ENCODE assay signal across 31 cellular contexts in the genomic region with DNA sequence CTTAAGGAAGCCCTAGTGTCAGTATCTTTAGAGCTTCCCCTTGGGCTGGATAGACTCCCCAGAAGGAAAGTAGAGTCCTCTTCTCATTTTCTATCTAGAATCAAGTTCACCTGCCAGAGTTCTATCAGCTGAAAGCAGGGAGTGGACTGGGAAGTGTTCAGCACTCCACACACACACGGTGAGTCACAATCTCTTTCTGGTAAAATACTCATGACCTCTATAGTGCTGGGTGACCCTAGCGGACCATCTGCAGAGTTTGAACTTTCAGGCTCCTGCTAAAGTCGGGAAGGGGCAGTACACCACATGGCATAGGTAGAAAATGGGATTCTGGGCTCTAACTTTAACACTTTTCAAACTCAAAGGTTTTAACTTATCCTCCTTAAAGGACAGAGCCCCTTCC. TPM values are rescaled to one million over a fixed set of nuclear protein-coding genes. Genes with fewer than 3 reads are reported as not detected.
A peak's percentile ranks its signal among the peaks of the same experiment; 100 is the strongest.
DNase-seq lines count a peak whose midpoint lies in the region; ATAC-seq and TF ChIP-seq lines count a peak whose summit lies in the region.
"Had no signal": no experiment of that assay in that cellular context is flagged by ENCODE, and none has a peak within 500 bp of the region (broad histone marks: within the 10 kb centered on the region; RNA-seq: fewer than 3 reads in every experiment).

No MANE protein-coding gene starts in this region.

- peaks cover 42% of the 10 kb centered on the region for H3K4me1 ChIP-seq in left ventricle myocardium inferior
- no peaks in the 10 kb centered on the region for H3K4me1 ChIP-seq in mesendoderm (ENCODE audit: control insufficient read depth, low read depth, low read length)
- H3K4me1 ChIP-seq: left lung, Peyer's patch, sigmoid colon, tibial artery had no signal

- no peak overlapping the region for H3K4me2 ChIP-seq in mesendoderm (ENCODE audit: low read length)

- peaks cover 74% of the 10 kb centered on the region for H3K36me3 ChIP-seq in left ventricle myocardium inferior
- peaks cover 22% of the 10 kb centered on the region for H3K36me3 ChIP-seq in H7 (replicated peaks; ENCODE audit: control insufficient read depth, insufficient read depth, low read length)
- peaks cover 13% of the 10 kb centered on the region for H3K36me3 ChIP-seq in mesendoderm (ENCODE audit: control insufficient read depth, insufficient read depth, low read length)

- peak overlapping the region; percentile 68 for H3K27ac ChIP-seq in left ventricle myocardium inferior (replicated peaks)
- H3K27ac ChIP-seq in mesendoderm (ENCODE audit: low read depth, low read length) = no peak overlapping the region
- H3K27ac ChIP-seq: esophagus muscularis mucosa, left lung, neutrophil, Peyer's patch, sigmoid colon, tibial artery had no signal

- no peaks in the 10 kb centered on the region for H3K79me2 ChIP-seq in mesendoderm (ENCODE audit: control insufficient read depth, insufficient read depth, low read length)

- peaks cover 2% of the 10 kb centered on the region for H3K79me1 ChIP-seq in mesendoderm (ENCODE audit: low read length)

- no peak overlapping the region for H3K18ac ChIP-seq in mesendoderm (ENCODE audit: low read length)

- no peak overlapping the region for H2BK15ac ChIP-seq in mesendoderm (replicated peaks; ENCODE audit: low read depth)

- H2BK120ac ChIP-seq in mesendoderm (ENCODE audit: low read depth, low read length) = no peak overlapping the region

- H3K56ac ChIP-seq in mesendoderm (ENCODE audit: low read length) = no peak overlapping the region

- WGBS in mesendoderm (ENCODE audit: extremely low coverage, insufficient coverage, low lambda C conversion rate) = no CpG with 5 or more reads among the region's 3 CpGs

- no peak overlapping the region for H3K23ac ChIP-seq in mesendoderm (ENCODE audit: low read length)

- H3K27me3 ChIP-seq in left ventricle myocardium inferior (ENCODE audit: low read depth) (no peaks in the 10 kb centered on the region), H7 (ENCODE audit: control insufficient read depth, insufficient read depth, low read length) (no peaks in the 10 kb centered on the region), mesendoderm (ENCODE audit: insufficient read depth, low read length, poor library complexity) (no peaks in the 10 kb centered on the region)
- H3K27me3 ChIP-seq: esophagus muscularis mucosa, left lung, neutrophil, Peyer's patch, sigmoid colon, tibial artery had no signal

- H4K5ac ChIP-seq in mesendoderm (ENCODE audit: low read length) = no peak overlapping the region

- H2AK5ac ChIP-seq in mesendoderm (ENCODE audit: low read length) = no peak overlapping the region

- H3K4me3 ChIP-seq in left ventricle myocardium inferior (no peak overlapping the region), H7 (ENCODE audit: insufficient read depth, low read depth, low read length) (no peak overlapping the region), mesendoderm (ENCODE audit: low read length) (no peak overlapping the region)
- H3K4me3 ChIP-seq: esophagus muscularis mucosa, left lung, Peyer's patch, sigmoid colon, tibial artery had no signal

- no peak for TF ChIP-seq CTCF in left ventricle myocardium inferior (IDR thresholded peaks at IDR 0.05; ENCODE audit: borderline replicate concordance)

- no peak overlapping the region for H3K4ac ChIP-seq in mesendoderm (ENCODE audit: low read depth, low read length)

- peak; percentile 7 for DNase-seq in EH (ENCODE audit: low read depth)
- peak; percentile 31 for DNase-seq in LHCN-M2 (ENCODE audit: low read depth)
- DNase-seq in dermis blood vessel endothelial cell = peak; percentile 8
- DNase-seq in left ventricle myocardium inferior = no peak
- no peak for DNase-seq in UCSD-AML1 (lab: John Stamatoyannopoulos, UW; ENCODE audit: unreplicated experiment)
- DNase-seq in H7 = no peak
- DNase-seq in mesendoderm = no peak
- DNase-seq: activated CD8-positive, alpha-beta T cell treated with anti-CD3 and anti-CD28 coated beads, Interleukin-2, amount 10 ng/mL, durations not matched to agents 7 days and 5 days; activated naive CD8-positive, alpha-beta T cell treated with anti-CD3 and anti-CD28 coated beads for 36 hours; activated T-cell treated with anti-CD3 and anti-CD28 coated beads for 4 hours; aorta; caudate nucleus; CD4-positive, alpha-beta T cell; cortex of kidney; DMS79 treated with DMSO at 0.1 percent for 48 hours; endodermal cell; GOT3; islet precursor cell; left lung; naive B cell; NCI-H1417 treated with DMSO at 0.1 percent for 48 hours; NCI-H2081; NCI-H2227 treated with DMSO at 0.1 percent for 48 hours; NCI-H69; Peyer's patch; sigmoid colon; stimulated activated CD4-positive, alpha-beta T cell treated with anti-CD3 and anti-CD28 coated beads, Interleukin-4, amount 100 ng/mL, for 1 hour; tibial artery had no signal

- H3K9me3 ChIP-seq in left ventricle myocardium inferior (replicated peaks) = no peaks in the 10 kb centered on the region
- H3K9me3 ChIP-seq: esophagus muscularis mucosa, left lung, neutrophil, Peyer's patch, sigmoid colon, tibial artery had no signal

- intact Hi-C loops in left ventricle myocardium inferior (cut with micrococcal nuclease) = no loop called here

- no peak for ATAC-seq in HG03571 (IDR thresholded peaks at IDR 0.05; ENCODE audit: unreplicated experiment)
- ATAC-seq: activated CD8-positive, alpha-beta T cell treated with anti-CD3 and anti-CD28 coated beads, Interleukin-2, amount 10 ng/mL, durations not matched to agents 7 days and 5 days; left lung had no signal

- H4K8ac ChIP-seq in mesendoderm (ENCODE audit: low read depth, low read length) = no peak overlapping the region

- H3K9ac ChIP-seq in mesendoderm (ENCODE audit: low read length) = no peak overlapping the region

- H2BK5ac ChIP-seq in mesendoderm (ENCODE audit: low read length) = no peak overlapping the region

RNA-seq across cellular contexts. Expression of a gene that starts 43.3 kb away (rescaled TPM):
- total RNA-seq in LHCN-M2 (2014; rRNA removed) = 11.3 and 16.0 TPM in 2 replicates
- polyA plus RNA-seq in LHCN-M2 (2012) = 16.8 TPM
- 3.9 and 8.1 TPM in 2 replicates for total RNA-seq in dermis blood vessel endothelial cell
- total RNA-seq in left ventricle myocardium inferior = 14.2 TPM
- 23.0 and 23.3 TPM in 2 replicates for total RNA-seq in H7 (2014; rRNA removed; shearing (Covaris generic))
- 27.3 TPM for polyA plus RNA-seq in mesendoderm (2013, experiment 1 of 2)
- 27.5 TPM for polyA plus RNA-seq in mesendoderm (2013, experiment 2 of 2)

Comparison
In these comparisons a context has a peak if more than half of its experiments do, and no peak if none do; other contexts are left out.
1. DNase-seq: peak in EH (single experiment), LHCN-M2 (single experiment) and dermis blood vessel endothelial cell (single experiment); none in left ventricle myocardium inferior (single experiment), UCSD-AML1 (single experiment), H7 (single experiment) and mesendoderm (single experiment).